In genomic region chr2:174492963-174493431, GRCh38 we compare ENCODE assay signal across 8 cellular contexts. TPM values are rescaled to one million over a fixed set of nuclear protein-coding genes. Genes with fewer than 3 reads are reported as not detected.
DNase-seq lines count a peak whose midpoint lies in the region; ATAC-seq, FAIRE-seq and TF ChIP-seq lines count a peak whose summit lies in the region.

No MANE protein-coding gene starts in this region.

- H3K27ac Mint-ChIP-seq in T-cell = peak overlapping the region; percentile 99
- H3K27ac Mint-ChIP-seq in dendritic cell treated with granulocyte-macrophage colony-stimulating factor and Interleukin-4, amounts not matched to agents 40 ng/mL and 50 ng/mL, for 4 days = peak overlapping the region; percentile 86
- peak overlapping the region; percentile 92 for H3K27ac Mint-ChIP-seq in stimulated activated memory B cell treated with anti-CD40 and anti-IgM and Interleukin-4, amounts not matched to agents 10 μg/mL and 1 μg/mL and 100 μg/mL, for 72 hours
- no peak overlapping the region for H3K27ac Mint-ChIP-seq in Calu3 (ENCODE audit: unreplicated experiment)

- intact Hi-C loops in dendritic cell treated with granulocyte-macrophage colony-stimulating factor and Interleukin-4, amounts not matched to agents 40 ng/mL and 50 ng/mL, for 4 days (cut with micrococcal nuclease) = no loop called here
- intact Hi-C loops in Calu3 (cut with micrococcal nuclease; ENCODE audit: unreplicated experiment) = no loop called here

- DNase-seq in T-cell (peak; percentile 20 to 86 (median 68)), NCI-H1417 treated with DMSO at 0.1 percent for 48 hours (lab: John Stamatoyannopoulos, UW) (no peak), Calu3 (no peak), urothelium cell line (ENCODE audit: low spot score) (no peak)

- H3K36me3 Mint-ChIP-seq in T-cell (no peaks in the 10 kb centered on the region), Calu3 (ENCODE audit: insufficient read depth, unreplicated experiment) (peaks cover 2% of the 10 kb centered on the region)
- H3K36me3 Mint-ChIP-seq in dendritic cell treated with granulocyte-macrophage colony-stimulating factor and Interleukin-4, amounts not matched to agents 40 ng/mL and 50 ng/mL, for 4 days (ENCODE audit: low read depth) = no peaks in the 10 kb centered on the region
- H3K36me3 Mint-ChIP-seq in stimulated activated memory B cell treated with anti-CD40 and anti-IgM and Interleukin-4, amounts not matched to agents 10 μg/mL and 1 μg/mL and 100 μg/mL, for 72 hours = no peaks in the 10 kb centered on the region

- peak; percentile 90 for ATAC-seq in GM19023 (IDR thresholded peaks at IDR 0.05; ENCODE audit: unreplicated experiment)
- ATAC-seq in HG03025 (IDR thresholded peaks at IDR 0.05; ENCODE audit: low FRiP score, unreplicated experiment) = peak; percentile 95
- peak; percentile 86 to 93 (median 86) for ATAC-seq in T-cell (replicated peaks in 1 of 4)
- ATAC-seq in stimulated activated memory B cell treated with anti-CD40 and anti-IgM and Interleukin-4, amounts not matched to agents 10 μg/mL and 1 μg/mL and 100 μg/mL, for 72 hours = peak; percentile 95

- CTCF ChIA-PET in T-cell (lab: Charles Lee) (interaction anchor here (0.5 to 4.0 kb wide), 16 partner anchors 9 to 405 kb away, joined by 3 to 18 read pairs (median 4); no protein-coding TSS in a partner anchor), Calu3 (lab: Charles Lee) (interaction anchor here (1.0 kb wide), 1 partner anchor 1392 kb away, joined by 3 read pairs; no protein-coding TSS in a partner anchor)

- TF ChIP-seq CTCF in Calu3 (IDR thresholded peaks at IDR 0.05; ENCODE audit: unreplicated experiment) = no peak

- H3K4me1 Mint-ChIP-seq in T-cell (peaks cover 79 to 83% (median 83%) of the 10 kb centered on the region in 3 donors), Calu3 (ENCODE audit: low read depth, unreplicated experiment) (peaks cover 6% of the 10 kb centered on the region)
- peaks cover 31% of the 10 kb centered on the region for H3K4me1 Mint-ChIP-seq in dendritic cell treated with granulocyte-macrophage colony-stimulating factor and Interleukin-4, amounts not matched to agents 40 ng/mL and 50 ng/mL, for 4 days (ENCODE audit: low read depth)
- peaks cover 43% of the 10 kb centered on the region for H3K4me1 Mint-ChIP-seq in stimulated activated memory B cell treated with anti-CD40 and anti-IgM and Interleukin-4, amounts not matched to agents 10 μg/mL and 1 μg/mL and 100 μg/mL, for 72 hours

- H3K4me3 Mint-ChIP-seq in T-cell = peak overlapping the region; percentile 80 to 84 (median 82)
- H3K4me3 Mint-ChIP-seq in dendritic cell treated with granulocyte-macrophage colony-stimulating factor and Interleukin-4, amounts not matched to agents 40 ng/mL and 50 ng/mL, for 4 days = peak overlapping the region; percentile 39
- H3K4me3 Mint-ChIP-seq in stimulated activated memory B cell treated with anti-CD40 and anti-IgM and Interleukin-4, amounts not matched to agents 10 μg/mL and 1 μg/mL and 100 μg/mL, for 72 hours = peak overlapping the region; percentile 62
- no peak overlapping the region for H3K4me3 Mint-ChIP-seq in Calu3 (ENCODE audit: low read depth, unreplicated experiment)

- H3K27me3 Mint-ChIP-seq in T-cell = no peaks in the 10 kb centered on the region
- peaks cover 2% of the 10 kb centered on the region for H3K27me3 Mint-ChIP-seq in dendritic cell treated with granulocyte-macrophage colony-stimulating factor and Interleukin-4, amounts not matched to agents 40 ng/mL and 50 ng/mL, for 4 days
- H3K27me3 Mint-ChIP-seq in stimulated activated memory B cell treated with anti-CD40 and anti-IgM and Interleukin-4, amounts not matched to agents 10 μg/mL and 1 μg/mL and 100 μg/mL, for 72 hours = no peaks in the 10 kb centered on the region
- no peaks in the 10 kb centered on the region for H3K27me3 Mint-ChIP-seq in Calu3 (ENCODE audit: unreplicated experiment)

- H3K9me3 Mint-ChIP-seq in T-cell = no peaks in the 10 kb centered on the region
- H3K9me3 Mint-ChIP-seq in dendritic cell treated with granulocyte-macrophage colony-stimulating factor and Interleukin-4, amounts not matched to agents 40 ng/mL and 50 ng/mL, for 4 days = no peaks in the 10 kb centered on the region
- H3K9me3 Mint-ChIP-seq in stimulated activated memory B cell treated with anti-CD40 and anti-IgM and Interleukin-4, amounts not matched to agents 10 μg/mL and 1 μg/mL and 100 μg/mL, for 72 hours = no peaks in the 10 kb centered on the region
- no peaks in the 10 kb centered on the region for H3K9me3 Mint-ChIP-seq in Calu3 (ENCODE audit: low read depth, unreplicated experiment)

- FAIRE-seq in urothelium cell line (lab: Jason Lieb, UNC) = no peak

- POLR2A ChIA-PET in T-cell (lab: Charles Lee) = interaction anchor here (0.6 to 1.0 kb wide), 13 partner anchors 9 to 1982 kb away, joined by 3 to 8 read pairs (median 3); no protein-coding TSS in a partner anchor

- no TSS peak for BruUV-seq in Calu3 (replicated peaks; lab: Mats Ljungman, UMichigan)

RNA-seq across cellular contexts. Expression of gene GPR155, which starts 6.2 kb away (rescaled TPM):
- total RNA-seq in T-cell (10 to 100 TPM; 12.4 to 25.2 (median 17.8) TPM), Calu3 (2022) (1.4 and 2.1 TPM in 2 replicates)

Comparison
In these comparisons a context has a peak if more than half of its experiments do, and no peak if none do; other contexts are left out.
1. DNase-seq: peak in T-cell (34 of 34); none in NCI-H1417 treated with DMSO at 0.1 percent for 48 hours (single experiment), Calu3 (single experiment) and urothelium cell line (single experiment).
2. Peak in every context shown above with its lines, with median percentiles within 50 percentile points of each other: ATAC-seq.